In genomic region chr11:98056945-98057344, GRCh38 we compare ENCODE assay signal across 30 cellular contexts.
"Had no signal": no experiment of that assay in that cellular context is flagged by ENCODE, and none has a peak within 500 bp of the region (broad histone marks: within the 10 kb centered on the region; RNA-seq: fewer than 3 reads in every experiment).

No MANE protein-coding gene starts in this region.

- H3K36me3 ChIP-seq: colonic mucosa, gastrocnemius medialis, heart left ventricle, left lung, neural progenitor cell, prostate gland, right atrium auricular region, suprapubic skin, transverse colon, upper lobe of right lung, uterus had no signal

- H3K4me2 ChIP-seq: neural progenitor cell, smooth muscle cell had no signal

- DNase-seq: colonic mucosa; dermis blood vessel endothelial cell; effector memory CD8-positive, alpha-beta T cell; foreskin fibroblast; gastrocnemius medialis; heart left ventricle; hippocampal formation; left cardiac atrium; left lung; mesenchymal stem cell; midbrain; naive thymus-derived CD4-positive, alpha-beta T cell; nucleus accumbens; stimulated activated CD4-positive, alpha-beta T cell treated with anti-CD3 and anti-CD28 coated beads, Interleukin-12 subunit alpha, Interleukin-12 subunit beta, amount 100 ng/mL, for 4 hours; stimulated activated CD4-positive, alpha-beta T cell treated with anti-CD3 and anti-CD28 coated beads, Interleukin-1b, Interleukin-23, amount 100 ng/mL, for 48 hours; stimulated activated CD4-positive, alpha-beta T cell treated with anti-CD3 and anti-CD28 coated beads, Interleukin-4, amount 100 ng/mL, for 1 hour; stimulated activated CD8-positive, alpha-beta memory T cell treated with anti-CD3 and anti-CD28 coated beads, Interleukin-4, amount 100 ng/mL, for 48 hours; stimulated activated naive CD4-positive, alpha-beta T cell; stimulated activated naive CD8-positive, alpha-beta T cell treated with anti-CD3 and anti-CD28 coated beads, Interleukin-15, amount 100 ng/mL, for 72 hours; transverse colon; upper lobe of right lung; uterus had no signal

- H3K4me1 ChIP-seq: colonic mucosa, gastrocnemius medialis, heart left ventricle, left lung, neural progenitor cell, prostate gland, right atrium auricular region, suprapubic skin, transverse colon, upper lobe of right lung, uterus had no signal

- H3K9me3 ChIP-seq: colonic mucosa, gastrocnemius medialis, heart left ventricle, left lung, prostate gland, right atrium auricular region, suprapubic skin, transverse colon, upper lobe of right lung, uterus had no signal

- FAIRE-seq: islet of Langerhans had no signal

- H3K4me3 ChIP-seq: colonic mucosa, gastrocnemius medialis, heart left ventricle, left lung, neural progenitor cell, prostate gland, right atrium auricular region, smooth muscle cell, suprapubic skin, transverse colon, upper lobe of right lung, uterus had no signal

- H3K27ac ChIP-seq: colonic mucosa, gastrocnemius medialis, heart left ventricle, left lung, neural progenitor cell, prostate gland, right atrium auricular region, suprapubic skin, transverse colon, upper lobe of right lung, uterus had no signal

- ATAC-seq: effector memory CD8-positive, alpha-beta T cell; esophagus mucosa; gastrocnemius medialis; heart left ventricle; left cardiac atrium; left lung; naive thymus-derived CD4-positive, alpha-beta T cell; sciatic nerve; stimulated activated naive CD8-positive, alpha-beta T cell treated with anti-CD3 and anti-CD28 coated beads, Interleukin-15, amount 100 ng/mL, for 72 hours; upper lobe of right lung had no signal

- H3K9ac ChIP-seq: neural progenitor cell had no signal

- H3K27me3 ChIP-seq: colonic mucosa, gastrocnemius medialis, heart left ventricle, left lung, neural progenitor cell, right atrium auricular region, suprapubic skin, transverse colon, upper lobe of right lung, uterus had no signal

- H2AFZ ChIP-seq: neural progenitor cell had no signal
